11 cellular contexts compared by ENCODE assay signal in genomic region chr1:43285269-43285986, GRCh38. TPM values are rescaled to one million over a fixed set of nuclear protein-coding genes. Genes with fewer than 3 reads are reported as not detected.
DNase-seq lines count a peak whose midpoint lies in the region; ATAC-seq and TF ChIP-seq lines count a peak whose summit lies in the region.
"Had no signal": no experiment of that assay in that cellular context is flagged by ENCODE, and none has a peak within 500 bp of the region (broad histone marks: within the 10 kb centered on the region; RNA-seq: fewer than 3 reads in every experiment).

Gene C1orf210 (minus strand): TSS chr1:43285581. CDS start chr1:43283270, 2,311 bp downstream.

- no peaks in the 10 kb centered on the region for H3K36me3 Mint-ChIP-seq in mesothelial cell of epicardium

- H3K9me3 Mint-ChIP-seq in mesothelial cell of epicardium: no peaks in the 10 kb centered on the region

- H3K4me3 Mint-ChIP-seq in mesothelial cell of epicardium: peak within 1 kb of the TSS; percentile 77

- H3K27ac Mint-ChIP-seq in mesothelial cell of epicardium: peak within 1 kb of the TSS; percentile 89

- DNase-seq in COLO668 (lab: John Stamatoyannopoulos, UW; ENCODE audit: unreplicated experiment): peak; percentile 100
- DNase-seq in NCI-H146 (lab: John Stamatoyannopoulos, UW): peak; percentile 91
- no peak for DNase-seq in choroid plexus epithelial cell (ENCODE audit: low read depth)
- DNase-seq in mesothelial cell of epicardium (ENCODE audit: low spot score in 2 of 2, unreplicated experiment in 2 of 2): peak; percentile 50 to 76
- DNase-seq in SKM-1 (lab: John Stamatoyannopoulos, UW; ENCODE audit: unreplicated experiment): no peak
- DNase-seq in foreskin melanocyte: no peak
- DNase-seq: activated naive CD4-positive, alpha-beta T cell treated with anti-CD3 and anti-CD28 coated beads, Interleukin-2, amount 50 U/mL, for 16 hours; SHP77 had no signal

- peaks cover 5% of the 10 kb centered on the region for H3K27me3 Mint-ChIP-seq in mesothelial cell of epicardium (ENCODE audit: low read depth)

- TF ChIP-seq CTCF in choroid plexus epithelial cell (conservative IDR thresholded peaks at IDR 0.05; ENCODE audit: low read depth, low read length) (peak; percentile 19), mesothelial cell of epicardium (IDR thresholded peaks at IDR 0.05; ENCODE audit: unreplicated experiment) (no peak)

- H3K4me1 Mint-ChIP-seq in mesothelial cell of epicardium: peaks cover 19% of the 10 kb centered on the region

- no peak for ATAC-seq in HG03342 (IDR thresholded peaks at IDR 0.05; ENCODE audit: unreplicated experiment)
- ATAC-seq in HG02798 (IDR thresholded peaks at IDR 0.05; ENCODE audit: poor library complexity, unreplicated experiment): no peak

- no peak within 1 kb of the TSS for H3K4me3 ChIP-seq in choroid plexus epithelial cell (ENCODE audit: low read depth, low read length)

RNA-seq across cellular contexts. Expression of gene C1orf210, which starts in this region (rescaled TPM):
- total RNA-seq in mesothelial cell of epicardium: 3.7 to 5.3 TPM (median 4.2 TPM) in 3 replicates
- total RNA-seq: fibroblast of villous mesenchyme had no signal

Comparison
In these comparisons a context has a peak if more than half of its experiments do, and no peak if none do; other contexts are left out.
1. DNase-seq: peak in COLO668 (single experiment), NCI-H146 (single experiment) and mesothelial cell of epicardium (2 of 2); none in choroid plexus epithelial cell (single experiment), SKM-1 (single experiment) and foreskin melanocyte (single experiment).